ENCODE assay signal across 1 cellular context in genomic region chr17:60653569-60653968, GRCh38.
A peak's percentile ranks its signal among the peaks of the same experiment; 100 is the strongest.
TF ChIP-seq lines count a peak whose summit lies in the region.

No MANE protein-coding gene starts in this region.

TF ChIP-seq in IMR-90, 13 proteins besides CTCF, POLR2A, EP300 and RAD21:
- peak; percentile 57 for TF ChIP-seq MAFK (IDR thresholded peaks at IDR 0.05; ENCODE audit: low read depth, low read length)
- TF ChIP-seq MXI1 (IDR thresholded peaks at IDR 0.05; ENCODE audit: borderline replicate concordance, low read depth, low read length), result no peak
